In genomic region chr3:189826566-189826965, GRCh38 we compare ENCODE assay signal across 23 cellular contexts.
"Had no signal": no experiment of that assay in that cellular context is flagged by ENCODE, and none has a peak within 500 bp of the region (broad histone marks: within the 10 kb centered on the region; RNA-seq: fewer than 3 reads in every experiment).

No MANE protein-coding gene starts in this region.

- ATAC-seq: gastrocnemius medialis; left cardiac atrium; left lung; naive thymus-derived CD4-positive, alpha-beta T cell; sciatic nerve; stimulated activated effector memory CD8-positive, alpha-beta T cell treated with anti-CD3 and anti-CD28 coated beads, Interleukin-12 subunit alpha, Interleukin-12 subunit beta, amount 100 ng/mL, for 72 hours had no signal

- H3K9me3 ChIP-seq: gastrocnemius medialis, left lung, right atrium auricular region, stomach, thoracic aorta, tibial nerve, upper lobe of left lung had no signal

- DNase-seq: dermis blood vessel endothelial cell; effector memory CD4-positive, alpha-beta T cell; erythroblast; gastrocnemius medialis; head of caudate nucleus; left cardiac atrium; left lung; mesendoderm; midbrain; naive thymus-derived CD4-positive, alpha-beta T cell; stimulated activated CD4-positive, alpha-beta T cell treated with anti-CD3 and anti-CD28 coated beads, Interleukin-2, amount 100 ng/mL, for 24 hours; stimulated activated CD4-positive, alpha-beta T cell treated with anti-CD3 and anti-CD28 coated beads, Interleukin-4, amount 100 ng/mL, for 24 hours; stimulated activated naive CD4-positive, alpha-beta T cell treated with Interleukin-2 at 50 U/mL for 16 hours; stomach; upper lobe of left lung had no signal

- H3K27ac ChIP-seq: coronary artery, left lung, neural progenitor cell, parathyroid adenoma, right atrium auricular region, stomach, thoracic aorta, tibial nerve, upper lobe of left lung had no signal

- H3K27me3 ChIP-seq: gastrocnemius medialis, left lung, neural progenitor cell, right atrium auricular region, stomach, tibial nerve, upper lobe of left lung had no signal

- H3K4me1 ChIP-seq: left lung, parathyroid adenoma, stomach, tibial nerve, upper lobe of left lung had no signal

- H3K36me3 ChIP-seq: gastrocnemius medialis, left lung, neural progenitor cell, right atrium auricular region, stomach, thoracic aorta, tibial nerve, upper lobe of left lung had no signal

- H3K4me3 ChIP-seq: coronary artery, gastrocnemius medialis, left lung, neural progenitor cell, right atrium auricular region, stomach, thoracic aorta, tibial nerve, upper lobe of left lung had no signal
